In the genomic region with DNA sequence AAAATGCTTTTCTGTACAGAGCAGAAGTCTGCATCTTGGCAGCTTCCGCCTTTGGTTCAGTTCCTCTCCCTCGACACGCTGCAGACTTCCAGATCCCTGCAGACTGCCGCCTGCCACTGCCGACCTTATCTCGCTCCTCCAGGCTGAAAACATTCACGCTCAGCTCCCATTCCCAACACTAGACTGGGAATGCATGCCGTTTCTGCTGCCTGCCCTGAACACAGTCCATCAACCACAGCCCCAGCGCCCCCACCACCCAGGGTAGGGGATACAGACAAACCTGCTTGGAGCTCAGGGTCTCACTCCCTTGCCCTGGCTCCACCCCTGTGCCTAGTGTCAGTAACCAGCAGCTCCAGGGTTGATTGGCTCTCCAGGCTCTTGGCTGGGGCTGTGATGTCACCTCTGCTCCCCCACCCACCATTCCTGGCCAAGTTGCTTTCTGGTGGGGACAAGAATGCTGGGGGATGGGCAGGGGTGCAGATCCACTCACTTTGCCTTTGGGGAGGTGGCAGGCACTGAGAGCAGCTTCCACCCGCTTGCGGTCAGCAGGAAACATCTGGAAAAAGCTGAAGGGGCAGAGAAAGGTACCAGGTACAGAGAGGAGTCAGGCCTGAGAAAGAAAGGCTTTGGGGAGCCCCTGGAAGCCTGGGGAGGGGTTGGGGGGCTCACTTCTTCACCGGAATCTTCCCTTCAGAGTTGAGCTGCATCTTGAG, we compare ENCODE assay signal across 2 cellular contexts.
TF ChIP-seq lines count a peak whose summit lies in the region.

No MANE protein-coding gene starts in this region.

TF ChIP-seq in GM23338, 12 proteins besides CTCF, POLR2A, EP300 and RAD21:
- TF ChIP-seq CREB1 (CRISPR knock-in tag; IDR thresholded peaks at IDR 0.05; ENCODE audit: low read depth): peak; percentile 77
- no peak for TF ChIP-seq NANOG (IDR thresholded peaks at IDR 0.05; ENCODE audit: borderline replicate concordance)
- TF ChIP-seq, protein P1, sequence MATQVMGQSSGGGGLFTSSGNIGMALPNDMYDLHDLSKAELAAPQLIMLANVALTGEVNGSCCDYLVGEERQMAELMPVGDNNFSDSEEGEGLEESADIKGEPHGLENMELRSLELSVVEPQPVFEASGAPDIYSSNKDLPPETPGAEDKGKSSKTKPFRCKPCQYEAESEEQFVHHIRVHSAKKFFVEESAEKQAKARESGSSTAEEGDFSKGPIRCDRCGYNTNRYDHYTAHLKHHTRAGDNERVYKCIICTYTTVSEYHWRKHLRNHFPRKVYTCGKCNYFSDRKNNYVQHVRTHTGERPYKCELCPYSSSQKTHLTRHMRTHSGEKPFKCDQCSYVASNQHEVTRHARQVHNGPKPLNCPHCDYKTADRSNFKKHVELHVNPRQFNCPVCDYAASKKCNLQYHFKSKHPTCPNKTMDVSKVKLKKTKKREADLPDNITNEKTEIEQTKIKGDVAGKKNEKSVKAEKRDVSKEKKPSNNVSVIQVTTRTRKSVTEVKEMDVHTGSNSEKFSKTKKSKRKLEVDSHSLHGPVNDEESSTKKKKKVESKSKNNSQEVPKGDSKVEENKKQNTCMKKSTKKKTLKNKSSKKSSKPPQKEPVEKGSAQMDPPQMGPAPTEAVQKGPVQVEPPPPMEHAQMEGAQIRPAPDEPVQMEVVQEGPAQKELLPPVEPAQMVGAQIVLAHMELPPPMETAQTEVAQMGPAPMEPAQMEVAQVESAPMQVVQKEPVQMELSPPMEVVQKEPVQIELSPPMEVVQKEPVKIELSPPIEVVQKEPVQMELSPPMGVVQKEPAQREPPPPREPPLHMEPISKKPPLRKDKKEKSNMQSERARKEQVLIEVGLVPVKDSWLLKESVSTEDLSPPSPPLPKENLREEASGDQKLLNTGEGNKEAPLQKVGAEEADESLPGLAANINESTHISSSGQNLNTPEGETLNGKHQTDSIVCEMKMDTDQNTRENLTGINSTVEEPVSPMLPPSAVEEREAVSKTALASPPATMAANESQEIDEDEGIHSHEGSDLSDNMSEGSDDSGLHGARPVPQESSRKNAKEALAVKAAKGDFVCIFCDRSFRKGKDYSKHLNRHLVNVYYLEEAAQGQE (IDR thresholded peaks at IDR 0.05; ENCODE audit: unreplicated experiment): no peak

TF ChIP-seq in K562, 482 proteins besides CTCF, POLR2A, EP300 and RAD21 (continues in another document):
- TF ChIP-seq IRF2 (CRISPR knock-in tag; IDR thresholded peaks at IDR 0.05): no peak
- TF ChIP-seq L3MBTL2 (IDR thresholded peaks at IDR 0.05): peak; percentile 62
- TF ChIP-seq, protein P2, sequence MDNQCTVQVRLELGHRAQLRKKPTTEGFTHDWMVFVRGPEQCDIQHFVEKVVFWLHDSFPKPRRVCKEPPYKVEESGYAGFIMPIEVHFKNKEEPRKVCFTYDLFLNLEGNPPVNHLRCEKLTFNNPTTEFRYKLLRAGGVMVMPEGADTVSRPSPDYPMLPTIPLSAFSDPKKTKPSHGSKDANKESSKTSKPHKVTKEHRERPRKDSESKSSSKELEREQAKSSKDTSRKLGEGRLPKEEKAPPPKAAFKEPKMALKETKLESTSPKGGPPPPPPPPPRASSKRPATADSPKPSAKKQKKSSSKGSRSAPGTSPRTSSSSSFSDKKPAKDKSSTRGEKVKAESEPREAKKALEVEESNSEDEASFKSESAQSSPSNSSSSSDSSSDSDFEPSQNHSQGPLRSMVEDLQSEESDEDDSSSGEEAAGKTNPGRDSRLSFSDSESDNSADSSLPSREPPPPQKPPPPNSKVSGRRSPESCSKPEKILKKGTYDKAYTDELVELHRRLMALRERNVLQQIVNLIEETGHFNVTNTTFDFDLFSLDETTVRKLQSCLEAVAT (IDR thresholded peaks at IDR 0.05): 0 out of 4 replicates have a peak, but pooled peaks of 1 of the 2 experiments have one; percentile 33
- no peak for TF ChIP-seq HMG20B (CRISPR knock-in tag; IDR thresholded peaks at IDR 0.05)
- TF ChIP-seq, protein P3, sequence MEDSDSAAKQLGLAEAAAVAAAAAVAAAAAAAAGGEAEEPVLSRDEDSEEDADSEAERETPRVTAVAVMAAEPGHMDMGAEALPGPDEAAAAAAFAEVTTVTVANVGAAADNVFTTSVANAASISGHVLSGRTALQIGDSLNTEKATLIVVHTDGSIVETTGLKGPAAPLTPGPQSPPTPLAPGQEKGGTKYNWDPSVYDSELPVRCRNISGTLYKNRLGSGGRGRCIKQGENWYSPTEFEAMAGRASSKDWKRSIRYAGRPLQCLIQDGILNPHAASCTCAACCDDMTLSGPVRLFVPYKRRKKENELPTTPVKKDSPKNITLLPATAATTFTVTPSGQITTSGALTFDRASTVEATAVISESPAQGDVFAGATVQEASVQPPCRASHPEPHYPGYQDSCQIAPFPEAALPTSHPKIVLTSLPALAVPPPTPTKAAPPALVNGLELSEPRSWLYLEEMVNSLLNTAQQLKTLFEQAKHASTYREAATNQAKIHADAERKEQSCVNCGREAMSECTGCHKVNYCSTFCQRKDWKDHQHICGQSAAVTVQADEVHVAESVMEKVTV (CRISPR knock-in tag; IDR thresholded peaks at IDR 0.05): no peak
- no peak for TF ChIP-seq ZNF311 (CRISPR knock-in tag; IDR thresholded peaks at IDR 0.05)
- TF ChIP-seq ZBTB7A (IDR thresholded peaks at IDR 0.05; ENCODE audit: borderline replicate concordance, control insufficient read depth, low read depth, low read length): peak; percentile 49; the same call in 1 of the 2 replicates
- TF ChIP-seq SPI1 (IDR thresholded peaks at IDR 0.05; ENCODE audit: borderline replicate concordance, low read depth, low read length): peak; percentile 76; the same call in 1 of the 2 replicates
- TF ChIP-seq, protein P4, sequence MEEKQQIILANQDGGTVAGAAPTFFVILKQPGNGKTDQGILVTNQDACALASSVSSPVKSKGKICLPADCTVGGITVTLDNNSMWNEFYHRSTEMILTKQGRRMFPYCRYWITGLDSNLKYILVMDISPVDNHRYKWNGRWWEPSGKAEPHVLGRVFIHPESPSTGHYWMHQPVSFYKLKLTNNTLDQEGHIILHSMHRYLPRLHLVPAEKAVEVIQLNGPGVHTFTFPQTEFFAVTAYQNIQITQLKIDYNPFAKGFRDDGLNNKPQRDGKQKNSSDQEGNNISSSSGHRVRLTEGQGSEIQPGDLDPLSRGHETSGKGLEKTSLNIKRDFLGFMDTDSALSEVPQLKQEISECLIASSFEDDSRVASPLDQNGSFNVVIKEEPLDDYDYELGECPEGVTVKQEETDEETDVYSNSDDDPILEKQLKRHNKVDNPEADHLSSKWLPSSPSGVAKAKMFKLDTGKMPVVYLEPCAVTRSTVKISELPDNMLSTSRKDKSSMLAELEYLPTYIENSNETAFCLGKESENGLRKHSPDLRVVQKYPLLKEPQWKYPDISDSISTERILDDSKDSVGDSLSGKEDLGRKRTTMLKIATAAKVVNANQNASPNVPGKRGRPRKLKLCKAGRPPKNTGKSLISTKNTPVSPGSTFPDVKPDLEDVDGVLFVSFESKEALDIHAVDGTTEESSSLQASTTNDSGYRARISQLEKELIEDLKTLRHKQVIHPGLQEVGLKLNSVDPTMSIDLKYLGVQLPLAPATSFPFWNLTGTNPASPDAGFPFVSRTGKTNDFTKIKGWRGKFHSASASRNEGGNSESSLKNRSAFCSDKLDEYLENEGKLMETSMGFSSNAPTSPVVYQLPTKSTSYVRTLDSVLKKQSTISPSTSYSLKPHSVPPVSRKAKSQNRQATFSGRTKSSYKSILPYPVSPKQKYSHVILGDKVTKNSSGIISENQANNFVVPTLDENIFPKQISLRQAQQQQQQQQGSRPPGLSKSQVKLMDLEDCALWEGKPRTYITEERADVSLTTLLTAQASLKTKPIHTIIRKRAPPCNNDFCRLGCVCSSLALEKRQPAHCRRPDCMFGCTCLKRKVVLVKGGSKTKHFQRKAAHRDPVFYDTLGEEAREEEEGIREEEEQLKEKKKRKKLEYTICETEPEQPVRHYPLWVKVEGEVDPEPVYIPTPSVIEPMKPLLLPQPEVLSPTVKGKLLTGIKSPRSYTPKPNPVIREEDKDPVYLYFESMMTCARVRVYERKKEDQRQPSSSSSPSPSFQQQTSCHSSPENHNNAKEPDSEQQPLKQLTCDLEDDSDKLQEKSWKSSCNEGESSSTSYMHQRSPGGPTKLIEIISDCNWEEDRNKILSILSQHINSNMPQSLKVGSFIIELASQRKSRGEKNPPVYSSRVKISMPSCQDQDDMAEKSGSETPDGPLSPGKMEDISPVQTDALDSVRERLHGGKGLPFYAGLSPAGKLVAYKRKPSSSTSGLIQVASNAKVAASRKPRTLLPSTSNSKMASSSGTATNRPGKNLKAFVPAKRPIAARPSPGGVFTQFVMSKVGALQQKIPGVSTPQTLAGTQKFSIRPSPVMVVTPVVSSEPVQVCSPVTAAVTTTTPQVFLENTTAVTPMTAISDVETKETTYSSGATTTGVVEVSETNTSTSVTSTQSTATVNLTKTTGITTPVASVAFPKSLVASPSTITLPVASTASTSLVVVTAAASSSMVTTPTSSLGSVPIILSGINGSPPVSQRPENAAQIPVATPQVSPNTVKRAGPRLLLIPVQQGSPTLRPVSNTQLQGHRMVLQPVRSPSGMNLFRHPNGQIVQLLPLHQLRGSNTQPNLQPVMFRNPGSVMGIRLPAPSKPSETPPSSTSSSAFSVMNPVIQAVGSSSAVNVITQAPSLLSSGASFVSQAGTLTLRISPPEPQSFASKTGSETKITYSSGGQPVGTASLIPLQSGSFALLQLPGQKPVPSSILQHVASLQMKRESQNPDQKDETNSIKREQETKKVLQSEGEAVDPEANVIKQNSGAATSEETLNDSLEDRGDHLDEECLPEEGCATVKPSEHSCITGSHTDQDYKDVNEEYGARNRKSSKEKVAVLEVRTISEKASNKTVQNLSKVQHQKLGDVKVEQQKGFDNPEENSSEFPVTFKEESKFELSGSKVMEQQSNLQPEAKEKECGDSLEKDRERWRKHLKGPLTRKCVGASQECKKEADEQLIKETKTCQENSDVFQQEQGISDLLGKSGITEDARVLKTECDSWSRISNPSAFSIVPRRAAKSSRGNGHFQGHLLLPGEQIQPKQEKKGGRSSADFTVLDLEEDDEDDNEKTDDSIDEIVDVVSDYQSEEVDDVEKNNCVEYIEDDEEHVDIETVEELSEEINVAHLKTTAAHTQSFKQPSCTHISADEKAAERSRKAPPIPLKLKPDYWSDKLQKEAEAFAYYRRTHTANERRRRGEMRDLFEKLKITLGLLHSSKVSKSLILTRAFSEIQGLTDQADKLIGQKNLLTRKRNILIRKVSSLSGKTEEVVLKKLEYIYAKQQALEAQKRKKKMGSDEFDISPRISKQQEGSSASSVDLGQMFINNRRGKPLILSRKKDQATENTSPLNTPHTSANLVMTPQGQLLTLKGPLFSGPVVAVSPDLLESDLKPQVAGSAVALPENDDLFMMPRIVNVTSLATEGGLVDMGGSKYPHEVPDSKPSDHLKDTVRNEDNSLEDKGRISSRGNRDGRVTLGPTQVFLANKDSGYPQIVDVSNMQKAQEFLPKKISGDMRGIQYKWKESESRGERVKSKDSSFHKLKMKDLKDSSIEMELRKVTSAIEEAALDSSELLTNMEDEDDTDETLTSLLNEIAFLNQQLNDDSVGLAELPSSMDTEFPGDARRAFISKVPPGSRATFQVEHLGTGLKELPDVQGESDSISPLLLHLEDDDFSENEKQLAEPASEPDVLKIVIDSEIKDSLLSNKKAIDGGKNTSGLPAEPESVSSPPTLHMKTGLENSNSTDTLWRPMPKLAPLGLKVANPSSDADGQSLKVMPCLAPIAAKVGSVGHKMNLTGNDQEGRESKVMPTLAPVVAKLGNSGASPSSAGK (IDR thresholded peaks at IDR 0.05): peak; percentile 41; the same call in 1 of the 2 replicates
- TF ChIP-seq, protein P5, sequence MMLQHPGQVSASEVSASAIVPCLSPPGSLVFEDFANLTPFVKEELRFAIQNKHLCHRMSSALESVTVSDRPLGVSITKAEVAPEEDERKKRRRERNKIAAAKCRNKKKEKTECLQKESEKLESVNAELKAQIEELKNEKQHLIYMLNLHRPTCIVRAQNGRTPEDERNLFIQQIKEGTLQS (IDR thresholded peaks at IDR 0.05): peak; percentile 31; the same call in 1 of the 2 replicates
- TF ChIP-seq, protein P5 (CRISPR knock-in tag; conservative IDR thresholded peaks at IDR 0.05): no peak
- TF ChIP-seq ZNF764 (CRISPR knock-in tag; IDR thresholded peaks at IDR 0.05; ENCODE audit: low read depth): no peak
- TF ChIP-seq FIP1L1 (IDR thresholded peaks at IDR 0.05; ENCODE audit: low read depth, low read length, poor library complexity, severe bottlenecking): no peak
- no peak for TF ChIP-seq MAZ (CRISPR knock-in tag; conservative IDR thresholded peaks at IDR 0.05 in 1 of 2, IDR thresholded peaks at IDR 0.05 in 1 of 2)
- no peak for TF ChIP-seq CBFB (CRISPR knock-in tag; IDR thresholded peaks at IDR 0.05)
- 0 out of 2 replicates have a peak, but pooled peaks have one; percentile 30 for TF ChIP-seq MTA1 (IDR thresholded peaks at IDR 0.05; ENCODE audit: borderline replicate concordance)
- TF ChIP-seq, protein P6, sequence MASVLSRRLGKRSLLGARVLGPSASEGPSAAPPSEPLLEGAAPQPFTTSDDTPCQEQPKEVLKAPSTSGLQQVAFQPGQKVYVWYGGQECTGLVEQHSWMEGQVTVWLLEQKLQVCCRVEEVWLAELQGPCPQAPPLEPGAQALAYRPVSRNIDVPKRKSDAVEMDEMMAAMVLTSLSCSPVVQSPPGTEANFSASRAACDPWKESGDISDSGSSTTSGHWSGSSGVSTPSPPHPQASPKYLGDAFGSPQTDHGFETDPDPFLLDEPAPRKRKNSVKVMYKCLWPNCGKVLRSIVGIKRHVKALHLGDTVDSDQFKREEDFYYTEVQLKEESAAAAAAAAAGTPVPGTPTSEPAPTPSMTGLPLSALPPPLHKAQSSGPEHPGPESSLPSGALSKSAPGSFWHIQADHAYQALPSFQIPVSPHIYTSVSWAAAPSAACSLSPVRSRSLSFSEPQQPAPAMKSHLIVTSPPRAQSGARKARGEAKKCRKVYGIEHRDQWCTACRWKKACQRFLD (CRISPR knock-in tag; IDR thresholded peaks at IDR 0.05): no peak
- TF ChIP-seq ESRRB (CRISPR knock-in tag; IDR thresholded peaks at IDR 0.05; ENCODE audit: borderline replicate concordance): no peak
- peak; percentile 74 for TF ChIP-seq TCF3 (CRISPR knock-in tag; IDR thresholded peaks at IDR 0.05)
- TF ChIP-seq BCOR (IDR thresholded peaks at IDR 0.05): 0 out of 2 replicates have a peak, but pooled peaks have one; percentile 38
- TF ChIP-seq TEAD1 (CRISPR knock-in tag; IDR thresholded peaks at IDR 0.05): no peak
- TF ChIP-seq CTBP1 (IDR thresholded peaks at IDR 0.05; ENCODE audit: borderline replicate concordance): peak; percentile 61; the same call in 1 of the 2 replicates
- TF ChIP-seq JUND (IDR thresholded peaks at IDR 0.05; ENCODE audit: borderline replicate concordance, low read depth, low read length): no peak
- peak; percentile 23; the same call in 1 of the 3 replicates for TF ChIP-seq JUND (tag; IDR thresholded peaks at IDR 0.05; ENCODE audit: borderline replicate concordance, low read depth, low read length)
- TF ChIP-seq, protein P7, sequence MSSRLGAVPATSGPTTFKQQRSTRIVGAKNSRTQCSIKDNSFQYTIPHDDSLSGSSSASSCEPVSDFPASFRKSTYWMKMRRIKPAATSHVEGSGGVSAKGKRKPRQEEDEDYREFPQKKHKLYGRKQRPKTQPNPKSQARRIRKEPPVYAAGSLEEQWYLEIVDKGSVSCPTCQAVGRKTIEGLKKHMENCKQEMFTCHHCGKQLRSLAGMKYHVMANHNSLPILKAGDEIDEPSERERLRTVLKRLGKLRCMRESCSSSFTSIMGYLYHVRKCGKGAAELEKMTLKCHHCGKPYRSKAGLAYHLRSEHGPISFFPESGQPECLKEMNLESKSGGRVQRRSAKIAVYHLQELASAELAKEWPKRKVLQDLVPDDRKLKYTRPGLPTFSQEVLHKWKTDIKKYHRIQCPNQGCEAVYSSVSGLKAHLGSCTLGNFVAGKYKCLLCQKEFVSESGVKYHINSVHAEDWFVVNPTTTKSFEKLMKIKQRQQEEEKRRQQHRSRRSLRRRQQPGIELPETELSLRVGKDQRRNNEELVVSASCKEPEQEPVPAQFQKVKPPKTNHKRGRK (tag; IDR thresholded peaks at IDR 0.05): no peak
- no peak for TF ChIP-seq ZNF586 (CRISPR knock-in tag; conservative IDR thresholded peaks at IDR 0.05)
